9 cellular contexts compared by ENCODE assay signal in genomic region chr4:159267940-159268327, GRCh38.
A peak's percentile ranks its signal among the peaks of the same experiment; 100 is the strongest.
DNase-seq lines count a peak whose midpoint lies in the region; ATAC-seq and TF ChIP-seq lines count a peak whose summit lies in the region.
"Had no signal": no experiment of that assay in that cellular context is flagged by ENCODE, and none has a peak within 500 bp of the region (broad histone marks: within the 10 kb centered on the region; RNA-seq: fewer than 3 reads in every experiment).

No MANE protein-coding gene starts in this region.

- TF ChIP-seq CTCF in left lung (IDR thresholded peaks at IDR 0.05): no peak
- no peak for TF ChIP-seq CTCF in suprapubic skin (IDR thresholded peaks at IDR 0.05)

- H3K27me3 Mint-ChIP-seq in CD8-positive, alpha-beta memory T cell: peaks cover 0 to 2% of the 10 kb centered on the region in 2 donors

- ATAC-seq in HG02870 (IDR thresholded peaks at IDR 0.05; ENCODE audit: unreplicated experiment): peak; percentile 1
- ATAC-seq in left lung: peak; percentile 19
- no peak for ATAC-seq in HG02970 (IDR thresholded peaks at IDR 0.05; ENCODE audit: low FRiP score, unreplicated experiment)
- no peak for ATAC-seq in GM18498 (IDR thresholded peaks at IDR 0.05; ENCODE audit: unreplicated experiment)

- peaks cover 12 to 16% (median 13%) of the 10 kb centered on the region in 3 donors for H3K4me1 Mint-ChIP-seq in CD8-positive, alpha-beta memory T cell

- H3K27me3 ChIP-seq in left lung (no peaks in the 10 kb centered on the region), suprapubic skin (no peaks in the 10 kb centered on the region)
- H3K27me3 ChIP-seq in CD8-positive, alpha-beta memory T cell (ENCODE audit: insufficient read depth, low read length, poor library complexity, severe bottlenecking): no peaks in the 10 kb centered on the region

- no peak for TF ChIP-seq POLR2A in suprapubic skin (IDR thresholded peaks at IDR 0.05)

- H3K27ac ChIP-seq in left lung (peak overlapping the region; percentile 51), suprapubic skin (peak overlapping the region; percentile 8)
- no peak overlapping the region for H3K27ac ChIP-seq in CD8-positive, alpha-beta memory T cell (ENCODE audit: low read depth, low read length)

- DNase-seq in cerebellum (ENCODE audit: low spot score) (peak; percentile 34), left lung (no peak), suprapubic skin (ENCODE audit: low spot score in 2 of 2) (no peak), SKM-1 treated with dmso at 0.1 percent for 144 hours (lab: John Stamatoyannopoulos, UW; ENCODE audit: unreplicated experiment) (no peak)
- DNase-seq in CD8-positive, alpha-beta memory T cell: no peak
- DNase-seq: NCI-H187 had no signal

- no peaks in the 10 kb centered on the region for H3K9me3 ChIP-seq in left lung
- H3K9me3 ChIP-seq in suprapubic skin: no peaks in the 10 kb centered on the region
- H3K9me3 ChIP-seq in CD8-positive, alpha-beta memory T cell (ENCODE audit: low read length): no peaks in the 10 kb centered on the region

- no peaks in the 10 kb centered on the region for H3K9me3 Mint-ChIP-seq in CD8-positive, alpha-beta memory T cell

- WGBS in suprapubic skin: 76% methylated on average over 5 of the region's 5 CpGs

- intact Hi-C loops in left lung (cut with DNase I): no loop called here

- no peak overlapping the region for H3K4me3 Mint-ChIP-seq in CD8-positive, alpha-beta memory T cell

- H3K36me3 ChIP-seq in left lung: no peaks in the 10 kb centered on the region
- H3K36me3 ChIP-seq in suprapubic skin: no peaks in the 10 kb centered on the region
- H3K36me3 ChIP-seq in CD8-positive, alpha-beta memory T cell (ENCODE audit: insufficient read depth, low read length): no peaks in the 10 kb centered on the region

- H3K4me3 ChIP-seq in left lung: peak overlapping the region in 1 of 2 donors; percentile 3
- H3K4me3 ChIP-seq in suprapubic skin: peak overlapping the region; percentile 0
- no peak overlapping the region for H3K4me3 ChIP-seq in CD8-positive, alpha-beta memory T cell (ENCODE audit: low read length)

- H3K4me1 ChIP-seq in left lung: peaks cover 2 to 50% of the 10 kb centered on the region in 2 donors
- H3K4me1 ChIP-seq in suprapubic skin: peaks cover 34% of the 10 kb centered on the region
- H3K4me1 ChIP-seq in CD8-positive, alpha-beta memory T cell (ENCODE audit: insufficient read depth, low read length): no peaks in the 10 kb centered on the region

- peaks cover 0 to 4% (median 0%) of the 10 kb centered on the region in 3 donors for H3K36me3 Mint-ChIP-seq in CD8-positive, alpha-beta memory T cell

- no peak for TF ChIP-seq EP300 in suprapubic skin (IDR thresholded peaks at IDR 0.05)

- POLR2A ChIA-PET in CD8-positive, alpha-beta memory T cell (lab: Charles Lee): no interaction called here

- no peak overlapping the region for H3K27ac Mint-ChIP-seq in CD8-positive, alpha-beta memory T cell

- CTCF ChIA-PET in CD8-positive, alpha-beta memory T cell (lab: Charles Lee): no interaction called here

Comparison
In these comparisons a context has a peak if more than half of its experiments do, and no peak if none do; other contexts are left out.
1. ATAC-seq: peak in HG02870 (single experiment) and left lung (single experiment); none in HG02970 (single experiment) and GM18498 (single experiment).